Comparison of ENCODE assay signal across 7 cellular contexts in genomic region chr1:224356685-224357625, GRCh38. TPM values are rescaled to one million over a fixed set of nuclear protein-coding genes. Genes with fewer than 3 reads are reported as not detected.
DNase-seq lines count a peak whose midpoint lies in the region; ATAC-seq, FAIRE-seq and TF ChIP-seq lines count a peak whose summit lies in the region.

Gene CNIH4, plus strand, starts transcription at chr1:224356879. Its CDS starts 46 bp downstream, at chr1:224356925.

- H3K4me3 ChIP-seq in body of pancreas = peak within 1 kb of the TSS; percentile 91 to 96
- H3K4me3 ChIP-seq in sigmoid colon = peak within 1 kb of the TSS; percentile 75 to 100 (median 90)

- peak; percentile 98 for FAIRE-seq in TTC549 (lab: Jason Lieb, UNC)

- intact Hi-C loops in body of pancreas (cut with DNase I) = no loop called here
- intact Hi-C loops in sigmoid colon (cut with DNase I) = loop anchor here (2.0 to 5.0 kb wide), 2 partner anchors 26 to 100 kb away; partner anchors contain the start of gene NVL

- WGBS in body of pancreas, 2 donors = 0 to 2% methylated on average over 9 to 76 of the region's 78 CpGs
- 0% methylated on average over 78 of the region's 78 CpGs for WGBS in sigmoid colon, 2 donors

- TF ChIP-seq POLR2A in body of pancreas (IDR thresholded peaks at IDR 0.05) = peak; percentile 25 to 86 (median 72)
- peak; percentile 86 to 93 for TF ChIP-seq POLR2A in sigmoid colon (IDR thresholded peaks at IDR 0.05)

- no peak for TF ChIP-seq EP300 in sigmoid colon (IDR thresholded peaks at IDR 0.05)

- DNase-seq in NCI-H2107 (lab: John Stamatoyannopoulos, UW) = peak; percentile 88
- DNase-seq in body of pancreas = peak; percentile 84 to 96 (median 90)
- DNase-seq in iPS DF 4.7 (ENCODE audit: extremely low read depth, low spot score) = peak; percentile 71
- peak; percentile 96 for DNase-seq in sigmoid colon

- H3K9me3 ChIP-seq in body of pancreas (no peaks in the 10 kb centered on the region), sigmoid colon (no peaks in the 10 kb centered on the region)

- TF ChIP-seq CTCF in body of pancreas (IDR thresholded peaks at IDR 0.05) (peak in 1 of 7 experiments; percentile 11), sigmoid colon (IDR thresholded peaks at IDR 0.05) (no peak)

- H3K36me3 ChIP-seq in body of pancreas (replicated peaks in 1 of 2; ENCODE audit: insufficient read depth in 1 of 2, low read depth in 2 of 2) = no peaks in the 10 kb centered on the region
- H3K36me3 ChIP-seq in sigmoid colon = peaks cover 0 to 4% (median 0%) of the 10 kb centered on the region in 4 donors

- H3K4me1 ChIP-seq in body of pancreas (peaks cover 9% of the 10 kb centered on the region), sigmoid colon (peaks cover 0 to 29% (median 25%) of the 10 kb centered on the region in 4 donors)

- H3K27ac ChIP-seq in body of pancreas = peak within 1 kb of the TSS; percentile 66 to 89 (median 82)
- peak within 1 kb of the TSS; percentile 90 to 97 (median 95) for H3K27ac ChIP-seq in sigmoid colon

- peak; percentile 95 for ATAC-seq in GM18519 (IDR thresholded peaks at IDR 0.05; ENCODE audit: low FRiP score, unreplicated experiment)
- peak; percentile 97 for ATAC-seq in HG03060 (IDR thresholded peaks at IDR 0.05; ENCODE audit: low read depth, unreplicated experiment)
- ATAC-seq in body of pancreas = peak; percentile 98

- H3K27me3 ChIP-seq in body of pancreas (no peaks in the 10 kb centered on the region), sigmoid colon (no peaks in the 10 kb centered on the region)

RNA-seq across cellular contexts. Expression of gene CNIH4, which starts in this region (rescaled TPM):
- total RNA-seq in body of pancreas (10 to 100 TPM; 15.0 to 35.3 TPM), sigmoid colon (10 to 100 TPM; 26.0 to 42.8 (median 28.7) TPM)
- 10 to 100 TPM; 37.2 to 65.5 (median 57.1) TPM for polyA plus RNA-seq in sigmoid colon

Comparison
In these comparisons a context has a peak if more than half of its experiments do, and no peak if none do; other contexts are left out.
1. Peak in every context shown above with its lines: DNase-seq, ATAC-seq, H3K4me3 ChIP-seq and H3K27ac ChIP-seq.